Comparison of ENCODE assay signal across 8 cellular contexts in the genomic region with DNA sequence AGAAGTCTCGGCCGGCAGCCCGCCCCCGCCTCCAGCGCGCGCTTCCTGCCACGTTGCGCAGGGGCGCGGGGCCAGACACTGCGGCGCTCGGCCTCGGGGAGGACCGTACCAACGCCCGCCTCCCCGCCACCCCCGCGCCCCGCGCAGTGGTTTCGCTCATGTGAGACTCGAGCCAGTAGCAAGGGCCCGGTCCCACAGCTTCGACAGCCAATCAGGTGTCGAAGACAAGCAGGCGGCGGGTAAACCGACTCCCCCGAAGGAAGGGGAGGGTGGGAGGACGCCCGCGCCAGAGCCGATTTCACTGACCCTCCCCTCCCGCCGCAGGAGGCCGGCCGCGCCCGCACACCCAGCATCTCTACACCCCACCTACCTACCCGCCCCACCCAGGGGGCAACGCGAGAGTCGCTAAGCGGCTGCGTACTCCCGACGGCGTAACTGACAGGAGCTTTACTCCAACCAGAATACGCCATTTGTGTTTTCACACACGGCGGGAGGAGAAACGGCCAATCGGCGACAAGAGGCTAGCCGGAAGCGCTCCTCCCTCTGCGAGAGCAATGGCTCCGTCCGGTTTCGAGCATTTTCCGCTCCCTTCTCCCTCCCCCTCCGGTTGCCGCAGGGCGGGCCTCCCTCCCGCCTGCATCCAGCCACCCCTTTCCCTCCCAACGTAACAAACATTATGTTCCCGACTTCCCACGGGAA. TPM values are rescaled to one million over a fixed set of nuclear protein-coding genes. Genes with fewer than 3 reads are reported as not detected.
DNase-seq lines count a peak whose midpoint lies in the region; ATAC-seq, FAIRE-seq and TF ChIP-seq lines count a peak whose summit lies in the region.

No MANE protein-coding gene starts in this region.

- H3K9me2 ChIP-seq in OCI-LY1 (ENCODE audit: low read depth, low read length): no peaks in the 10 kb centered on the region

- no TSS peak for BruUV-seq in endothelial cell of umbilical vein (replicated peaks; lab: Mats Ljungman, UMichigan)

- peak; percentile 69 for ATAC-seq in GM21526 (IDR thresholded peaks at IDR 0.05; ENCODE audit: low FRiP score, unreplicated experiment)

- peaks cover 4% of the 10 kb centered on the region for H3K36me3 Mint-ChIP-seq in mesothelial cell of epicardium

- intact Hi-C loops in endothelial cell of umbilical vein (cut with micrococcal nuclease): loop anchor here (1.0 to 2.0 kb wide), 4 partner anchors 26 to 396 kb away; a partner anchor contains a TSS

- H3K4me1 ChIP-seq in OCI-LY1 (ENCODE audit: insufficient read depth, low read length, severe bottlenecking) (peaks cover 47% of the 10 kb centered on the region), endothelial cell of umbilical vein (ENCODE audit: control insufficient read depth, extremely low read depth, insufficient read depth, low read length) (peaks cover 55% of the 10 kb centered on the region)

- CTCF ChIA-PET in endothelial cell of umbilical vein (lab: Charles Lee): interaction anchor here (0.9 to 1.4 kb wide), 6 partner anchors 10 to 334 kb away, joined by 3 to 6 read pairs (median 4); a partner anchor contains a TSS

- peaks cover 87% of the 10 kb centered on the region for H3K79me2 ChIP-seq in OCI-LY1 (ENCODE audit: insufficient read depth, low read length)
- peaks cover 85% of the 10 kb centered on the region for H3K79me2 ChIP-seq in endothelial cell of umbilical vein (ENCODE audit: control insufficient read depth, insufficient read depth, low read length)

- H3K36me3 ChIP-seq in OCI-LY1 (ENCODE audit: insufficient read depth, low read length) (peaks cover 49% of the 10 kb centered on the region), endothelial cell of umbilical vein (ENCODE audit: control insufficient read depth in 2 of 2, extremely low read depth in 1 of 2, insufficient read depth in 2 of 2, low read length in 2 of 2) (peaks cover 4 to 5% of the 10 kb centered on the region in 2 experiments)

- no peaks in the 10 kb centered on the region for H3K9me3 ChIP-seq in OCI-LY1 (ENCODE audit: low read length)
- no peaks in the 10 kb centered on the region for H3K9me3 ChIP-seq in endothelial cell of umbilical vein (replicated peaks; ENCODE audit: control insufficient read depth, insufficient read depth, low read length)

- H4K20me1 ChIP-seq in OCI-LY1 (ENCODE audit: insufficient read depth, low read length): no peaks in the 10 kb centered on the region
- peaks cover 8% of the 10 kb centered on the region for H4K20me1 ChIP-seq in endothelial cell of umbilical vein (replicated peaks; ENCODE audit: control insufficient read depth, extremely low read depth, insufficient read depth, low read length)

- no peaks in the 10 kb centered on the region for H3F3A ChIP-seq in OCI-LY1 (ENCODE audit: insufficient read depth, low read length)

- peak overlapping the region; percentile 77 for H3K4me2 ChIP-seq in OCI-LY1 (ENCODE audit: low read length)
- H3K4me2 ChIP-seq in endothelial cell of umbilical vein (ENCODE audit: insufficient read depth, low read length): no peak overlapping the region

- peak; percentile 84 for TF ChIP-seq POLR2A in endothelial cell of umbilical vein (IDR thresholded peaks at IDR 0.05; ENCODE audit: low read depth, low read length)

- H3K27ac Mint-ChIP-seq in mesothelial cell of epicardium: peak overlapping the region; percentile 100

- no peak for TF ChIP-seq CTCF in OCI-LY1 (IDR thresholded peaks at IDR 0.05; ENCODE audit: low read length)
- no peak for TF ChIP-seq CTCF in endothelial cell of umbilical vein (IDR thresholded peaks at IDR 0.05; ENCODE audit: extremely low read depth in 1 of 2, insufficient read depth in 1 of 2, low read depth in 1 of 2, low read length in 2 of 2)
- TF ChIP-seq CTCF in mesothelial cell of epicardium (IDR thresholded peaks at IDR 0.05; ENCODE audit: unreplicated experiment): no peak

- H3K27me3 Mint-ChIP-seq in mesothelial cell of epicardium (ENCODE audit: low read depth): no peaks in the 10 kb centered on the region

- dilution Hi-C loops in endothelial cell of umbilical vein (cut with MboI; ENCODE audit: extremely low pct_ligation_motif_present, low sequenced_read_pairs): no loop called here

- POLR2A ChIA-PET in endothelial cell of umbilical vein (lab: Charles Lee): interaction anchor here (0.6 to 3.1 kb wide), 14 partner anchors 11 to 946 kb away, joined by 3 to 36 read pairs (median 4); a partner anchor contains a TSS

- peaks cover 50% of the 10 kb centered on the region for H3K4me1 Mint-ChIP-seq in mesothelial cell of epicardium

- H3K4me3 ChIP-seq in OCI-LY1 (ENCODE audit: low read depth, low read length, poor library complexity, severe bottlenecking) (peak overlapping the region; percentile 89), endothelial cell of umbilical vein (replicated peaks in 1 of 3; ENCODE audit: insufficient read depth in 1 of 3, low read depth in 1 of 3, low read length in 3 of 3) (peak overlapping the region; percentile 48 to 94 (median 93))

- DNase-seq in D341Med (ENCODE audit: low spot score) (peak; percentile 90), HuH-7 (ENCODE audit: low spot score) (peak; percentile 99), activated T-cell treated with anti-CD3 and anti-CD28 coated beads for 1 hour (ENCODE audit: low read depth) (peak; percentile 99), endothelial cell of umbilical vein (ENCODE audit: low read depth, low spot score) (peak; percentile 99), mesothelial cell of epicardium (ENCODE audit: low spot score in 2 of 2, unreplicated experiment in 2 of 2) (peak; percentile 98 to 100)
- peak; percentile 97 to 98 for DNase-seq in stimulated activated CD8-positive, alpha-beta memory T cell treated with anti-CD3 and anti-CD28 coated beads, Interleukin-15, amount 100 ng/mL, for 4 hours (ENCODE audit: low read depth in 2 of 2)

- peak overlapping the region; percentile 87 for H3K27ac ChIP-seq in OCI-LY1 (ENCODE audit: low read depth, low read length, poor library complexity, severe bottlenecking)
- peak overlapping the region; percentile 93 for H3K27ac ChIP-seq in endothelial cell of umbilical vein (ENCODE audit: insufficient read depth, low read depth, low read length)

- peak overlapping the region; percentile 94 for H3K4me3 Mint-ChIP-seq in mesothelial cell of epicardium

- no peaks in the 10 kb centered on the region for H3K27me3 ChIP-seq in OCI-LY1 (ENCODE audit: insufficient read depth, low read length)
- no peaks in the 10 kb centered on the region for H3K27me3 ChIP-seq in endothelial cell of umbilical vein (ENCODE audit: control insufficient read depth in 2 of 2, insufficient read depth in 2 of 2, low read length in 2 of 2)

- FAIRE-seq in endothelial cell of umbilical vein (lab: Jason Lieb, UNC): peak; percentile 82

- H3K9me1 ChIP-seq in endothelial cell of umbilical vein (replicated peaks; ENCODE audit: control insufficient read depth, extremely low read depth, insufficient read depth, low read length): no peaks in the 10 kb centered on the region

- H3K9me3 Mint-ChIP-seq in mesothelial cell of epicardium: no peaks in the 10 kb centered on the region

- H3K9ac ChIP-seq in OCI-LY1 (ENCODE audit: low read length): peak overlapping the region; percentile 88
- H3K9ac ChIP-seq in endothelial cell of umbilical vein (replicated peaks; ENCODE audit: extremely low read depth, insufficient read depth, low read length): peak overlapping the region; percentile 97

- H2AFZ ChIP-seq in OCI-LY1 (ENCODE audit: low read length) (no peak overlapping the region), endothelial cell of umbilical vein (ENCODE audit: low read depth, low read length) (no peak overlapping the region)

TF ChIP-seq in endothelial cell of umbilical vein, 7 proteins besides CTCF, POLR2A, EP300 and RAD21:
- TF ChIP-seq GATA2 (IDR thresholded peaks at IDR 0.05; ENCODE audit: insufficient read depth, insufficient read length, low read depth, low read length): no peak
- TF ChIP-seq POLR2AphosphoS5 (IDR thresholded peaks at IDR 0.05; ENCODE audit: insufficient read depth, low read depth, low read length): peak; percentile 50
- TF ChIP-seq, protein P1, sequence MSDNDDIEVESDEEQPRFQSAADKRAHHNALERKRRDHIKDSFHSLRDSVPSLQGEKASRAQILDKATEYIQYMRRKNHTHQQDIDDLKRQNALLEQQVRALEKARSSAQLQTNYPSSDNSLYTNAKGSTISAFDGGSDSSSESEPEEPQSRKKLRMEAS (IDR thresholded peaks at IDR 0.05; ENCODE audit: insufficient read depth, insufficient read length): peak; percentile 74

RNA-seq across cellular contexts. Expression of a gene that starts 0.6 kb away (rescaled TPM):
- total RNA-seq in endothelial cell of umbilical vein (145 and 149 TPM in 2 replicates), mesothelial cell of epicardium (247 to 256 TPM (median 254 TPM) in 3 replicates)
- polyA plus RNA-seq in endothelial cell of umbilical vein: 48.2 and 64.5 TPM in 2 replicates
- 42.1 and 44.2 TPM in 2 replicates for polyA plus RNA-seq in endothelial cell of umbilical vein (2011; cell fraction: cytosol; rRNA removed)
- 260 and 310 TPM in 2 replicates for polyA plus RNA-seq in endothelial cell of umbilical vein (2011; cell fraction: nucleus; rRNA removed)
- polyA plus RNA-seq in endothelial cell of umbilical vein (2012): 56.6 and 64.1 TPM in 2 replicates
- polyA minus RNA-seq in endothelial cell of umbilical vein: 135 and 172 TPM in 2 replicates
- polyA minus RNA-seq in endothelial cell of umbilical vein (2011; cell fraction: cytosol; rRNA and poly(A)+ RNA removed): 54.6 TPM
- polyA minus RNA-seq in endothelial cell of umbilical vein (2011; cell fraction: nucleus; rRNA and poly(A)+ RNA removed): 250 and 314 TPM in 2 replicates

RNA-seq across cellular contexts. Expression of a gene that starts 33.9 kb away (rescaled TPM):
- total RNA-seq in endothelial cell of umbilical vein (22.7 and 26.5 TPM in 2 replicates), mesothelial cell of epicardium (62.1 to 72.7 TPM (median 63.2 TPM) in 3 replicates)
- polyA plus RNA-seq in endothelial cell of umbilical vein: 10.0 and 10.5 TPM in 2 replicates
- polyA plus RNA-seq in endothelial cell of umbilical vein (2011; cell fraction: cytosol; rRNA removed): 15.7 and 17.8 TPM in 2 replicates
- polyA plus RNA-seq in endothelial cell of umbilical vein (2011; cell fraction: nucleus; rRNA removed): 13.4 and 13.5 TPM in 2 replicates
- 29.0 and 37.1 TPM in 2 replicates for polyA plus RNA-seq in endothelial cell of umbilical vein (2012)
- polyA minus RNA-seq in endothelial cell of umbilical vein: 19.3 and 33.5 TPM in 2 replicates
- polyA minus RNA-seq in endothelial cell of umbilical vein (2011; cell fraction: cytosol; rRNA and poly(A)+ RNA removed): 37.1 TPM
- 13.6 and 15.8 TPM in 2 replicates for polyA minus RNA-seq in endothelial cell of umbilical vein (2011; cell fraction: nucleus; rRNA and poly(A)+ RNA removed)

Comparison
In these comparisons a context has a peak if more than half of its experiments do, and no peak if none do; other contexts are left out.
1. Peak in every context shown above with its lines: DNase-seq, ATAC-seq, H3K4me3 ChIP-seq and H3K27ac ChIP-seq.